In genomic region chr11:63999349-64000025, GRCh38 we compare ENCODE assay signal across 7 cellular contexts. TPM values are rescaled to one million over a fixed set of nuclear protein-coding genes. Genes with fewer than 3 reads are reported as not detected.
DNase-seq lines count a peak whose midpoint lies in the region; ATAC-seq, FAIRE-seq and TF ChIP-seq lines count a peak whose summit lies in the region.

No MANE protein-coding gene starts in this region.

- H3K9ac ChIP-seq in endothelial cell of umbilical vein (replicated peaks; ENCODE audit: extremely low read depth, insufficient read depth, low read length) = no peak overlapping the region

- no TSS peak for BruUV-seq in endothelial cell of umbilical vein (replicated peaks; lab: Mats Ljungman, UMichigan)

- no peaks in the 10 kb centered on the region for H3K9me3 ChIP-seq in endothelial cell of umbilical vein (replicated peaks; ENCODE audit: control insufficient read depth, insufficient read depth, low read length)
- H3K9me3 ChIP-seq in neutrophil = no peaks in the 10 kb centered on the region

- H4K20me1 ChIP-seq in endothelial cell of umbilical vein (replicated peaks; ENCODE audit: control insufficient read depth, extremely low read depth, insufficient read depth, low read length) = no peaks in the 10 kb centered on the region

- peaks cover 0 to 24% of the 10 kb centered on the region in 2 experiments for H3K36me3 ChIP-seq in endothelial cell of umbilical vein (ENCODE audit: control insufficient read depth in 2 of 2, extremely low read depth in 1 of 2, insufficient read depth in 2 of 2, low read length in 2 of 2)
- H3K36me3 ChIP-seq in neutrophil = peaks cover 47% of the 10 kb centered on the region

- H3K4me3 ChIP-seq in endothelial cell of umbilical vein (replicated peaks in 1 of 3; ENCODE audit: insufficient read depth in 1 of 3, low read depth in 1 of 3, low read length in 3 of 3) = no peak overlapping the region
- peak overlapping the region; percentile 53 to 60 for H3K4me3 ChIP-seq in neutrophil (ENCODE audit: low read depth in 1 of 2, low read length in 1 of 2)

- no peak for FAIRE-seq in endothelial cell of umbilical vein (lab: Jason Lieb, UNC)

- no peak for ATAC-seq in HG03097 (IDR thresholded peaks at IDR 0.05; ENCODE audit: low FRiP score, unreplicated experiment)

- peaks cover 13% of the 10 kb centered on the region for H3K4me1 Mint-ChIP-seq in type B pancreatic cell (ENCODE audit: unreplicated experiment)

- POLR2A ChIA-PET in endothelial cell of umbilical vein (lab: Charles Lee) = no interaction called here

- no peaks in the 10 kb centered on the region for H3K9me3 Mint-ChIP-seq in type B pancreatic cell

- no peak for TF ChIP-seq POLR2A in endothelial cell of umbilical vein (IDR thresholded peaks at IDR 0.05; ENCODE audit: low read depth, low read length)

- H3K27ac Mint-ChIP-seq in type B pancreatic cell = no peak overlapping the region

- CTCF ChIA-PET in endothelial cell of umbilical vein (lab: Charles Lee) = interaction anchor here (0.5 to 4.9 kb wide), 28 partner anchors 9 to 305 kb away, joined by 3 to 162 read pairs (median 6); partner anchors contain the start of genes COX8A, ESRRA, MACROD1 and STIP1

- H3K4me1 ChIP-seq in endothelial cell of umbilical vein (ENCODE audit: control insufficient read depth, extremely low read depth, insufficient read depth, low read length) (peaks cover 34% of the 10 kb centered on the region), neutrophil (ENCODE audit: control insufficient read depth in 1 of 2, insufficient read depth in 1 of 2, low read depth in 1 of 2, low read length in 1 of 2) (peaks cover 28 to 36% of the 10 kb centered on the region in 2 experiments)

- no peak for TF ChIP-seq CTCF in endothelial cell of umbilical vein (IDR thresholded peaks at IDR 0.05; ENCODE audit: extremely low read depth in 1 of 2, insufficient read depth in 1 of 2, low read depth in 1 of 2, low read length in 2 of 2)
- TF ChIP-seq CTCF in neutrophil (IDR thresholded peaks at IDR 0.05) = no peak
- no peak for TF ChIP-seq CTCF in type B pancreatic cell (conservative IDR thresholded peaks at IDR 0.05)

- DNase-seq in NCI-H1048 (lab: John Stamatoyannopoulos, UW) = peak; percentile 42
- peak; percentile 87 for DNase-seq in activated CD8-positive, alpha-beta memory T cell treated with anti-CD3 and anti-CD28 coated beads for 24 hours
- no peak for DNase-seq in endothelial cell of umbilical vein (ENCODE audit: low read depth, low spot score)
- DNase-seq in type B pancreatic cell (ENCODE audit: extremely low spot score, unreplicated experiment) = peak; percentile 89
- no peak for DNase-seq in occipital lobe (lab: John Stamatoyannopoulos, UW)

- H3K27me3 Mint-ChIP-seq in type B pancreatic cell = no peaks in the 10 kb centered on the region

- H2AFZ ChIP-seq in endothelial cell of umbilical vein (ENCODE audit: low read depth, low read length) = no peak overlapping the region

- no peak overlapping the region for H3K4me3 Mint-ChIP-seq in type B pancreatic cell

- H3K4me2 ChIP-seq in endothelial cell of umbilical vein (ENCODE audit: insufficient read depth, low read length) = no peak overlapping the region

- intact Hi-C loops in endothelial cell of umbilical vein (cut with micrococcal nuclease) = loop anchor here (1.0 to 2.0 kb wide), 2 partner anchors 149 to 241 kb away; partner anchors contain the start of gene FKBP2

- H3K36me3 Mint-ChIP-seq in type B pancreatic cell = peaks cover 3% of the 10 kb centered on the region

- H3K27ac ChIP-seq in endothelial cell of umbilical vein (ENCODE audit: insufficient read depth, low read depth, low read length) (no peak overlapping the region), neutrophil (no peak overlapping the region)

- H3K27me3 ChIP-seq in endothelial cell of umbilical vein (ENCODE audit: control insufficient read depth in 2 of 2, insufficient read depth in 2 of 2, low read length in 2 of 2) (no peaks in the 10 kb centered on the region), neutrophil (peaks cover 64% of the 10 kb centered on the region)

- no peaks in the 10 kb centered on the region for H3K9me1 ChIP-seq in endothelial cell of umbilical vein (replicated peaks; ENCODE audit: control insufficient read depth, extremely low read depth, insufficient read depth, low read length)

- H3K79me2 ChIP-seq in endothelial cell of umbilical vein (ENCODE audit: control insufficient read depth, insufficient read depth, low read length) = no peaks in the 10 kb centered on the region

- dilution Hi-C loops in endothelial cell of umbilical vein (cut with MboI; ENCODE audit: extremely low pct_ligation_motif_present, low sequenced_read_pairs) = no loop called here

TF ChIP-seq in endothelial cell of umbilical vein, 7 proteins besides CTCF, POLR2A, EP300 and RAD21:
- TF ChIP-seq MYC (IDR thresholded peaks at IDR 0.05; ENCODE audit: low read depth, low read length) = no peak
- peak; percentile 31 for TF ChIP-seq POLR2AphosphoS5 (IDR thresholded peaks at IDR 0.05; ENCODE audit: insufficient read depth, low read depth, low read length)
TF ChIP-seq in endothelial cell of umbilical vein: peak in this region for 1.

RNA-seq across cellular contexts. Expression of gene OTUB1, which starts 13.2 kb away (rescaled TPM):
- 80.0 and 81.9 TPM in 2 replicates for total RNA-seq in endothelial cell of umbilical vein
- 256 and 316 TPM in 2 replicates for polyA plus RNA-seq in endothelial cell of umbilical vein
- 161 and 174 TPM in 2 replicates for polyA plus RNA-seq in endothelial cell of umbilical vein (2011; cell fraction: cytosol; rRNA removed)
- polyA plus RNA-seq in endothelial cell of umbilical vein (2011; cell fraction: nucleus; rRNA removed) = 244 and 248 TPM in 2 replicates
- 122 and 134 TPM in 2 replicates for polyA plus RNA-seq in endothelial cell of umbilical vein (2012)
- polyA minus RNA-seq in endothelial cell of umbilical vein = 77.2 and 88.3 TPM in 2 replicates
- 68.1 TPM for polyA minus RNA-seq in endothelial cell of umbilical vein (2011; cell fraction: cytosol; rRNA and poly(A)+ RNA removed)
- polyA minus RNA-seq in endothelial cell of umbilical vein (2011; cell fraction: nucleus; rRNA and poly(A)+ RNA removed) = 33.3 and 44.5 TPM in 2 replicates
- total RNA-seq in type B pancreatic cell (ENCODE audit: low replicate concordance) = 101 and 105 TPM in 2 replicates
- total RNA-seq in occipital lobe = 25.3 TPM

RNA-seq across cellular contexts. Expression of gene COX8A, which starts 25.1 kb away (rescaled TPM):
- total RNA-seq in endothelial cell of umbilical vein = 307 and 339 TPM in 2 replicates
- 930 and 1,340 TPM in 2 replicates for polyA plus RNA-seq in endothelial cell of umbilical vein
- polyA plus RNA-seq in endothelial cell of umbilical vein (2011; cell fraction: cytosol; rRNA removed) = 519 and 619 TPM in 2 replicates
- 138 and 192 TPM in 2 replicates for polyA plus RNA-seq in endothelial cell of umbilical vein (2011; cell fraction: nucleus; rRNA removed)
- 412 and 424 TPM in 2 replicates for polyA plus RNA-seq in endothelial cell of umbilical vein (2012)
- 163 and 178 TPM in 2 replicates for polyA minus RNA-seq in endothelial cell of umbilical vein
- polyA minus RNA-seq in endothelial cell of umbilical vein (2011; cell fraction: cytosol; rRNA and poly(A)+ RNA removed) = 386 TPM
- 34.2 and 36.7 TPM in 2 replicates for polyA minus RNA-seq in endothelial cell of umbilical vein (2011; cell fraction: nucleus; rRNA and poly(A)+ RNA removed)
- 307 and 324 TPM in 2 replicates for total RNA-seq in type B pancreatic cell (ENCODE audit: low replicate concordance)
- total RNA-seq in occipital lobe = 190 TPM

RNA-seq across cellular contexts. Expression of gene FLRT1, which starts 36.2 kb away (rescaled TPM):
- total RNA-seq in endothelial cell of umbilical vein = not detected in 2 replicates
- polyA plus RNA-seq in endothelial cell of umbilical vein = not detected in 2 replicates
- polyA plus RNA-seq in endothelial cell of umbilical vein (2011; cell fraction: cytosol; rRNA removed) = not detected in 2 replicates
- polyA plus RNA-seq in endothelial cell of umbilical vein (2011; cell fraction: nucleus; rRNA removed) = not detected in 2 replicates
- 0.16 and 0.19 TPM in 2 replicates for polyA plus RNA-seq in endothelial cell of umbilical vein (2012)
- polyA minus RNA-seq in endothelial cell of umbilical vein = not detected in 2 replicates
- 0.31 TPM for polyA minus RNA-seq in endothelial cell of umbilical vein (2011; cell fraction: cytosol; rRNA and poly(A)+ RNA removed)
- polyA minus RNA-seq in endothelial cell of umbilical vein (2011; cell fraction: nucleus; rRNA and poly(A)+ RNA removed) = not detected in 2 replicates
- total RNA-seq in type B pancreatic cell (ENCODE audit: low replicate concordance) = 0.26 and 3.0 TPM in 2 replicates
- 5.0 TPM for total RNA-seq in occipital lobe

Comparison
In these comparisons a context has a peak if more than half of its experiments do, and no peak if none do; other contexts are left out.
1. DNase-seq: peak in NCI-H1048 (single experiment), activated CD8-positive, alpha-beta memory T cell treated with anti-CD3 and anti-CD28 coated beads for 24 hours (single experiment) and type B pancreatic cell (single experiment); none in endothelial cell of umbilical vein (single experiment) and occipital lobe (single experiment).
2. H3K4me3 ChIP-seq: peak in neutrophil (2 of 2); none in endothelial cell of umbilical vein (0 of 3).